ENCODE assay signal across 9 cellular contexts in the genomic region with DNA sequence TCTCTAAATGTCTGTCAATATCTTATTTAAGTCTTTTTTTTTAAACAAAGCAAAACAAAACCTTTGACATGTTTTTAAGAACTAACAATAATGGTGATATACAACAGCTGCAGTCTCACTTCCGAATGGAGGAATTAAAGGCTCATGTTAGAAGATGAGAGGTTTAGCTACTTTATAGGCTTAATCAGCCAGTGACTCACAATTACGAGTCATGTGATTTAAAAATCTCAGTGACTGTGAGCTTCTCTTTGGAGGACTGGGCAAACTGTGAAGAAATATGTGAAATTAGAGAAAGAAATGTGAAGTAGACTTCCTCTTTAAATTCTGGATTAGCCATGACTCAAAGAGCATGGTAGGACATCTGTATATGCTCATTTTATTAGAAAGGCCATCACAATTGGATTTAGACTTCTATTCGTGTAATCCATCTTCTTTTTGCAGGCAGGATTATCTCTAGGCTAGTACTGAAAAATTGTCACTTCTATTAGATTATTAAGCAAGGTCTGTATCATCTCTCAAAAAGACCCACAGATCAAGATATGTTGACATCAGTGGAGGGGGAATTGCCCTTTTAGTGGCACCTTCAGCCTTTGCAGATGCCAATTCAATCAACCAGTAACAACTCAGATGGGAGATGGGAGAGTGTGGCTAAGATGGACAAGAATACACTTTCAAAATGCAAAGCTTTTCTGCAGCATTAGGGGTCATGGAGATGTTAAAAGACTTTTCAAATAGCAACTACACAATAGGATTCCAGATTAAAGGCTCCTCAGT. TPM values are rescaled to one million over a fixed set of nuclear protein-coding genes. Genes with fewer than 3 reads are reported as not detected.
A peak's percentile ranks its signal among the peaks of the same experiment; 100 is the strongest.
DNase-seq lines count a peak whose midpoint lies in the region; ATAC-seq lines count a peak whose summit lies in the region.
"Had no signal": no experiment of that assay in that cellular context is flagged by ENCODE, and none has a peak within 500 bp of the region (broad histone marks: within the 10 kb centered on the region; RNA-seq: fewer than 3 reads in every experiment).

No MANE protein-coding gene starts in this region.

- H3K9me3 Mint-ChIP-seq in activated naive CD8-positive, alpha-beta T cell treated with anti-CD3 and anti-CD28 coated beads, Interleukin-2, amount 10 ng/mL, durations not matched to agents 7 days and 5 days = peaks cover 3% of the 10 kb centered on the region

- H3K27me3 Mint-ChIP-seq in activated naive CD8-positive, alpha-beta T cell treated with anti-CD3 and anti-CD28 coated beads, Interleukin-2, amount 10 ng/mL, durations not matched to agents 7 days and 5 days = no peaks in the 10 kb centered on the region

- peaks cover 13% of the 10 kb centered on the region for H3K36me3 Mint-ChIP-seq in activated naive CD8-positive, alpha-beta T cell treated with anti-CD3 and anti-CD28 coated beads, Interleukin-2, amount 10 ng/mL, durations not matched to agents 7 days and 5 days

- ATAC-seq in activated naive CD8-positive, alpha-beta T cell treated with anti-CD3 and anti-CD28 coated beads, Interleukin-2, amount 10 ng/mL, durations not matched to agents 7 days and 5 days (ENCODE audit: low read depth) = no peak

- H3K4me3 Mint-ChIP-seq in activated naive CD8-positive, alpha-beta T cell treated with anti-CD3 and anti-CD28 coated beads, Interleukin-2, amount 10 ng/mL, durations not matched to agents 7 days and 5 days = peak overlapping the region; percentile 6

- POLR2A ChIA-PET in activated naive CD8-positive, alpha-beta T cell treated with anti-CD3 and anti-CD28 coated beads, Interleukin-2, amount 10 ng/mL, durations not matched to agents 7 days and 5 days (lab: Charles Lee) = interaction anchor here (1.0 to 6.5 kb wide), 5 partner anchors 10 to 308 kb away, joined by 3 to 76 read pairs (median 22); partner anchors contain the start of gene KCNA3

- peaks cover 38% of the 10 kb centered on the region for H3K4me1 Mint-ChIP-seq in activated naive CD8-positive, alpha-beta T cell treated with anti-CD3 and anti-CD28 coated beads, Interleukin-2, amount 10 ng/mL, durations not matched to agents 7 days and 5 days

- DNase-seq in AG20443 (ENCODE audit: low spot score) = peak; percentile 24
- DNase-seq in HT1080 (ENCODE audit: low read depth) = peak; percentile 85
- DNase-seq in activated naive CD8-positive, alpha-beta T cell treated with anti-CD3 and anti-CD28 coated beads, Interleukin-2, amount 10 ng/mL, durations not matched to agents 7 days and 5 days = no peak
- peak; percentile 34 for DNase-seq in left kidney (ENCODE audit: low read depth, low spot score)
- no peak for DNase-seq in NCI-H1417 (lab: John Stamatoyannopoulos, UW)
- no peak for DNase-seq in cortex of kidney (lab: John Stamatoyannopoulos, UW)
- DNase-seq in occipital lobe (lab: John Stamatoyannopoulos, UW) = no peak
- DNase-seq in activated CD4-positive, alpha-beta T cell treated with anti-CD3 and anti-CD28 coated beads for 1 hour = no peak
- DNase-seq: DMS153 had no signal

- H3K27ac Mint-ChIP-seq in activated naive CD8-positive, alpha-beta T cell treated with anti-CD3 and anti-CD28 coated beads, Interleukin-2, amount 10 ng/mL, durations not matched to agents 7 days and 5 days = peak overlapping the region; percentile 43

RNA-seq across cellular contexts. Expression of gene KCNA3, which starts 28.6 kb away (rescaled TPM):
- not detected in 2 replicates for total RNA-seq in HT1080 (2014; rRNA removed; shearing (Covaris generic))
- not detected in 2 replicates for polyA plus RNA-seq in HT1080 (2015; cell fraction: cytosol; rRNA removed)
- not detected in 2 replicates for polyA plus RNA-seq in HT1080 (2015; cell fraction: nucleus; rRNA removed)
- total RNA-seq in activated naive CD8-positive, alpha-beta T cell treated with anti-CD3 and anti-CD28 coated beads, Interleukin-2, amount 10 ng/mL, durations not matched to agents 7 days and 5 days = 10 to 100 TPM; 68.4 to 74.0 TPM
- 34.3 TPM for total RNA-seq in occipital lobe

RNA-seq across cellular contexts. Expression of gene KCNA2, which starts 40.0 kb away (rescaled TPM):
- not detected in 2 replicates for total RNA-seq in HT1080 (2014; rRNA removed; shearing (Covaris generic))
- polyA plus RNA-seq in HT1080 (2015; cell fraction: cytosol; rRNA removed) = not detected in 2 replicates
- polyA plus RNA-seq in HT1080 (2015; cell fraction: nucleus; rRNA removed) = not detected in 2 replicates
- 1 to 10 TPM; 1.1 to 1.6 TPM for total RNA-seq in activated naive CD8-positive, alpha-beta T cell treated with anti-CD3 and anti-CD28 coated beads, Interleukin-2, amount 10 ng/mL, durations not matched to agents 7 days and 5 days
- 7.0 TPM for total RNA-seq in occipital lobe

Comparison
In these comparisons a context has a peak if more than half of its experiments do, and no peak if none do; other contexts are left out.
1. DNase-seq: peak in AG20443 (single experiment), HT1080 (single experiment) and left kidney (single experiment); none in activated naive CD8-positive, alpha-beta T cell treated with anti-CD3 and anti-CD28 coated beads, Interleukin-2, amount 10 ng/mL, durations not matched to agents 7 days and 5 days (single experiment), NCI-H1417 (0 of 3), cortex of kidney (single experiment), occipital lobe (single experiment) and activated CD4-positive, alpha-beta T cell treated with anti-CD3 and anti-CD28 coated beads for 1 hour (single experiment).
2. RNA of gene KCNA3, which starts 28.6 kb away (total RNA-seq): 68.4 to 74.0 TPM in activated naive CD8-positive, alpha-beta T cell treated with anti-CD3 and anti-CD28 coated beads, Interleukin-2, amount 10 ng/mL, durations not matched to agents 7 days and 5 days and 34.3 TPM in occipital lobe (single experiment); not detected in HT1080; every median in the first group is over 10 times any median in the second.